In genomic region chr5:81729276-81729675, GRCh38 we compare ENCODE assay signal across 26 cellular contexts.
"Had no signal": no experiment of that assay in that cellular context is flagged by ENCODE, and none has a peak within 500 bp of the region (broad histone marks: within the 10 kb centered on the region; RNA-seq: fewer than 3 reads in every experiment).

No MANE protein-coding gene starts in this region.

- H3K9me3 ChIP-seq: colonic mucosa, esophagus muscularis mucosa, esophagus squamous epithelium, gastrocnemius medialis, gastroesophageal sphincter, heart left ventricle, heart right ventricle had no signal

- FAIRE-seq: endothelial cell of umbilical vein had no signal

- H3K27ac ChIP-seq: colonic mucosa, coronary artery, dorsolateral prefrontal cortex, epithelial cell of prostate, esophagus muscularis mucosa, esophagus squamous epithelium, foreskin keratinocyte, gastrocnemius medialis, gastroesophageal sphincter, heart left ventricle, heart right ventricle had no signal

- H3K4me1 ChIP-seq: colonic mucosa, foreskin keratinocyte had no signal

- H3K27me3 ChIP-seq: colonic mucosa, dorsolateral prefrontal cortex, esophagus muscularis mucosa, esophagus squamous epithelium, foreskin keratinocyte, gastrocnemius medialis, gastroesophageal sphincter, heart left ventricle, heart right ventricle had no signal

- H3K27me3 Mint-ChIP-seq: dendritic cell treated with granulocyte-macrophage colony-stimulating factor and Interleukin-4, amounts not matched to agents 40 ng/mL and 50 ng/mL, for 4 days; effector memory CD8-positive, alpha-beta T cell had no signal

- H3K36me3 ChIP-seq: colonic mucosa, esophagus muscularis mucosa, esophagus squamous epithelium, gastrocnemius medialis, gastroesophageal sphincter, heart left ventricle, heart right ventricle had no signal

- H3K4me1 Mint-ChIP-seq: endodermal cell had no signal

- H3K4me3 ChIP-seq: colonic mucosa, coronary artery, dorsolateral prefrontal cortex, esophagus muscularis mucosa, esophagus squamous epithelium, gastrocnemius medialis, gastroesophageal sphincter, heart left ventricle, heart right ventricle had no signal

- H3K4me3 Mint-ChIP-seq: dendritic cell treated with granulocyte-macrophage colony-stimulating factor and Interleukin-4, amounts not matched to agents 40 ng/mL and 50 ng/mL, for 4 days; effector memory CD8-positive, alpha-beta T cell; endodermal cell had no signal

- H3K27ac Mint-ChIP-seq: dendritic cell treated with granulocyte-macrophage colony-stimulating factor and Interleukin-4, amounts not matched to agents 40 ng/mL and 50 ng/mL, for 4 days; effector memory CD8-positive, alpha-beta T cell; endodermal cell had no signal

- ATAC-seq: effector memory CD8-positive, alpha-beta T cell; esophagus mucosa; foreskin keratinocyte; gastrocnemius medialis; gastroesophageal sphincter; heart left ventricle; heart right ventricle had no signal

- H3K9me3 Mint-ChIP-seq: dendritic cell treated with granulocyte-macrophage colony-stimulating factor and Interleukin-4, amounts not matched to agents 40 ng/mL and 50 ng/mL, for 4 days; effector memory CD8-positive, alpha-beta T cell; endodermal cell had no signal

- DNase-seq: colonic mucosa; cortex of kidney; dermis blood vessel endothelial cell; dorsolateral prefrontal cortex; effector CD4-positive, alpha-beta T cell; effector CD8-positive, alpha-beta T cell; effector memory CD4-positive, alpha-beta T cell; effector memory CD8-positive, alpha-beta T cell; endodermal cell; erythroblast; esophagus squamous epithelium; foreskin fibroblast; foreskin keratinocyte; foreskin melanocyte; gastrocnemius medialis; glutamatergic neuron; head of caudate nucleus; heart left ventricle; heart right ventricle had no signal
